ENCODE assay signal across 8 cellular contexts in the genomic region with DNA sequence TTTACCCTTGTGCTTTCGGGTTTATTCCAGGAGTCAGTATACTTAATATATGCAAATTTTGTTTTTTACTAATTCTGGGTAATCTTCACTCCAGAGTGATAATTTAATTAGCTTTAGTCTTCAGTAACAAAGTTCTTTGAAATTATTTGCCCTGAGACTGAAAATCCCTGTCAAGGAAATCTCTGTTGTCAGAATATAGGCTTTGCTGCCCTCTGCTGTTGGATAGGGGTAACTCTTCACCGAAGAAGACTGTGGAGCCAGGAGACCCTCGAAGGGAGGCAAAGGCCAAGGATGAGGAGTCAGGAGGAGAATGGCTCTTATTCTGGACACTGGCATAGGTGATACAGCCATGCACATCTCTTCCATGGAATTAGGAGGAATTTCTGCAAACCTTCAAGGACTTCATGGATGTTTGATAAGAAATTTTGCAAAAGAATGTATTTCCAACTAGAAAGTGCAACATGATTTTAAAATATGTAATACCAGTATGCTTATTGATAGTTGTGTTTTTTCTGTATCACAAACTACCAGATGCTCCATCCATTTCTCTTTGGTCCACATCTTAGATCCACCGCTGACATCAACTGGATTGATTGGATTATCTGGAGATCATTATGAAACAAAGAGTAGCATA.
DNase-seq lines count a peak whose midpoint lies in the region; TF ChIP-seq lines count a peak whose summit lies in the region.

No MANE protein-coding gene starts in this region.

- no peak for TF ChIP-seq POLR2A in ovary (IDR thresholded peaks at IDR 0.05)

- CTCF ChIA-PET in HEK293T (lab: Yijun Ruan, JAX), result interaction anchor here (1.0 kb wide), 1 partner anchor 47 kb away, joined by 4 read pairs; no protein-coding TSS in a partner anchor

- no peak overlapping the region for H3K9ac ChIP-seq in MM.1S (ENCODE audit: low read length)

- H2AFZ ChIP-seq in MM.1S (ENCODE audit: low read length), result no peak overlapping the region

- no peaks in the 10 kb centered on the region for H3K79me2 ChIP-seq in MM.1S (ENCODE audit: low read length)

- H3K4me3 ChIP-seq in MM.1S (ENCODE audit: low read length) (no peak overlapping the region), fibroblast of mammary gland (ENCODE audit: control insufficient read depth, low read depth, low read length) (no peak overlapping the region), ovary (no peak overlapping the region)

- no peaks in the 10 kb centered on the region for H3K9me2 ChIP-seq in MM.1S (replicated peaks; ENCODE audit: insufficient read depth, low read length)

- no peaks in the 10 kb centered on the region for H3K36me3 ChIP-seq in MM.1S (replicated peaks; ENCODE audit: insufficient read depth, low read length)
- no peaks in the 10 kb centered on the region for H3K36me3 ChIP-seq in ovary

- TF ChIP-seq CTCF in GM12873 (IDR thresholded peaks at IDR 0.05; ENCODE audit: insufficient read depth, low read depth, low read length, missing control alignments) (peak; percentile 74), MM.1S (IDR thresholded peaks at IDR 0.05; ENCODE audit: low read length) (peak; percentile 85), fibroblast of mammary gland (conservative IDR thresholded peaks at IDR 0.05; ENCODE audit: control insufficient read depth, insufficient read depth, low read depth, low read length) (peak; percentile 89), neural crest cell (conservative IDR thresholded peaks at IDR 0.05) (peak; percentile 90), ovary (IDR thresholded peaks at IDR 0.05) (peak in 1 of 3 donors; percentile 42)

- H3K9me3 ChIP-seq in MM.1S (replicated peaks; ENCODE audit: insufficient read depth, low read length), result no peaks in the 10 kb centered on the region
- H3K9me3 ChIP-seq in ovary, result no peaks in the 10 kb centered on the region

- H3K27me3 ChIP-seq in MM.1S (replicated peaks; ENCODE audit: insufficient read depth, low read length) (no peaks in the 10 kb centered on the region), ovary (no peaks in the 10 kb centered on the region)

- H3K36me3 Mint-ChIP-seq in neural crest cell (ENCODE audit: low read depth), result no peaks in the 10 kb centered on the region

- DNase-seq in AG08396 (ENCODE audit: low spot score), result peak; percentile 53
- DNase-seq in HEK293T (ENCODE audit: extremely low spot score), result peak; percentile 50
- DNase-seq in MM.1S, result peak; percentile 43
- peak; percentile 51 for DNase-seq in SKM-1 (lab: John Stamatoyannopoulos, UW; ENCODE audit: unreplicated experiment)
- DNase-seq in fibroblast of mammary gland (ENCODE audit: low read depth), result peak; percentile 52
- DNase-seq in neural crest cell (ENCODE audit: low read depth, low spot score), result peak; percentile 49
- DNase-seq in ovary, result no peak

- peaks cover 31% of the 10 kb centered on the region for H3K27me3 Mint-ChIP-seq in neural crest cell (ENCODE audit: low read depth)

- H3K4me3 Mint-ChIP-seq in neural crest cell, result no peak overlapping the region

- no peak for TF ChIP-seq EP300 in ovary (IDR thresholded peaks at IDR 0.05)

- intact Hi-C loops in ovary (cut with DNase I), result loop anchor here in 1 of 4 donors (10.0 kb wide), 1 partner anchor 523 kb away; no protein-coding TSS in a partner anchor

- no peak overlapping the region for H3K4me2 ChIP-seq in MM.1S (ENCODE audit: low read depth, low read length)

- no peak overlapping the region for H3K27ac Mint-ChIP-seq in neural crest cell (ENCODE audit: unreplicated experiment)

- no peak overlapping the region for H3K27ac ChIP-seq in MM.1S (ENCODE audit: low read length)
- no peak overlapping the region for H3K27ac ChIP-seq in ovary

- no peaks in the 10 kb centered on the region for H4K20me1 ChIP-seq in MM.1S (ENCODE audit: insufficient read depth, low read length)

- WGBS in ovary, 3 donors, result 41 to 46% (median 42%) methylated on average over 4 of the region's 4 CpGs

- POLR2A ChIA-PET in HEK293T (lab: Yijun Ruan, JAX), result no interaction called here

- no peaks in the 10 kb centered on the region for H3K4me1 ChIP-seq in MM.1S (ENCODE audit: low read length)
- no peaks in the 10 kb centered on the region for H3K4me1 ChIP-seq in ovary (ENCODE audit: insufficient read depth)

- H3K9me3 Mint-ChIP-seq in neural crest cell, result no peaks in the 10 kb centered on the region

- no peaks in the 10 kb centered on the region for H3F3A ChIP-seq in MM.1S (ENCODE audit: insufficient read depth, low read length)

- no peaks in the 10 kb centered on the region for H3K4me1 Mint-ChIP-seq in neural crest cell

TF ChIP-seq in HEK293T, 16 proteins besides CTCF, POLR2A, EP300 and RAD21:
- no peak for TF ChIP-seq FOXM1 (IDR thresholded peaks at IDR 0.05; ENCODE audit: borderline replicate concordance)
- TF ChIP-seq LEF1 (IDR thresholded peaks at IDR 0.05; ENCODE audit: borderline replicate concordance), result no peak
- no peak for TF ChIP-seq TARDBP (IDR thresholded peaks at IDR 0.05)
- TF ChIP-seq L3MBTL2 (conservative IDR thresholded peaks at IDR 0.05), result no peak
- TF ChIP-seq ZNF384 (IDR thresholded peaks at IDR 0.05), result no peak
- no peak for TF ChIP-seq BHLHE40 (IDR thresholded peaks at IDR 0.05; ENCODE audit: borderline replicate concordance)
- no peak for TF ChIP-seq NFRKB (IDR thresholded peaks at IDR 0.05)
- TF ChIP-seq ELF4 (IDR thresholded peaks at IDR 0.05), result no peak
- TF ChIP-seq FOXK2 (IDR thresholded peaks at IDR 0.05), result no peak
TF ChIP-seq in HEK293T: peak in this region for 0.

Comparison
In these comparisons a context has a peak if more than half of its experiments do, and no peak if none do; other contexts are left out.
1. DNase-seq: peak in AG08396 (single experiment), HEK293T (single experiment), MM.1S (single experiment), SKM-1 (single experiment), fibroblast of mammary gland (single experiment) and neural crest cell (single experiment); none in ovary (0 of 5).